ENCODE assay signal across 20 cellular contexts in genomic region chr14:30582376-30582775, GRCh38. TPM values are rescaled to one million over a fixed set of nuclear protein-coding genes. Genes with fewer than 3 reads are reported as not detected.
DNase-seq lines count a peak whose midpoint lies in the region; FAIRE-seq and TF ChIP-seq lines count a peak whose summit lies in the region.
"Had no signal": no experiment of that assay in that cellular context is flagged by ENCODE, and none has a peak within 500 bp of the region (broad histone marks: within the 10 kb centered on the region; RNA-seq: fewer than 3 reads in every experiment).

No MANE protein-coding gene starts in this region.

- TSS peak; percentile 8 for BruUV-seq in OCI-LY7 (replicated peaks; lab: Mats Ljungman, UMichigan)

- H3K4me1 ChIP-seq in OCI-LY7 (ENCODE audit: insufficient read depth, low read length, poor library complexity, severe bottlenecking) (no peaks in the 10 kb centered on the region), colonic mucosa (no peaks in the 10 kb centered on the region)
- H3K4me1 ChIP-seq: BLaER1, Caco-2 had no signal

- CTCF ChIA-PET in activated naive CD4-positive, alpha-beta T cell treated with anti-CD3 and anti-CD28 coated beads, Interleukin-2, amount 10 ng/mL, durations not matched to agents 7 days and 5 days (lab: Charles Lee) = no interaction called here
- CTCF ChIA-PET in activated naive CD4-positive, alpha-beta T cell treated with anti-CD3 and anti-CD28 coated beads for 36 hours (lab: Charles Lee) = no interaction called here
- CTCF ChIA-PET in OCI-LY7 (lab: Charles Lee; ENCODE audit: unreplicated experiment) = no interaction called here

- peaks cover 8% of the 10 kb centered on the region; the same call in 1 of the 2 replicates for H4K20me1 ChIP-seq in OCI-LY7 (ENCODE audit: insufficient read depth, low read length)

- intact Hi-C loops in activated naive CD4-positive, alpha-beta T cell treated with anti-CD3 and anti-CD28 coated beads for 36 hours (cut with micrococcal nuclease) = no loop called here
- intact Hi-C loops in OCI-LY7 (cut with micrococcal nuclease; ENCODE audit: unreplicated experiment) (no loop called here), colonic mucosa (cut with DNase I) (no loop called here)

- H3K79me2 ChIP-seq in OCI-LY7 (ENCODE audit: insufficient read depth, low read depth, low read length) = peaks cover 100% of the 10 kb centered on the region

- no peak for DNase-seq in activated naive CD4-positive, alpha-beta T cell treated with anti-CD3 and anti-CD28 coated beads, Interleukin-2, amount 10 ng/mL, durations not matched to agents 7 days and 5 days
- DNase-seq in activated naive CD4-positive, alpha-beta T cell treated with anti-CD3 and anti-CD28 coated beads for 36 hours = no peak
- DNase-seq in GM12891 (ENCODE audit: insufficient read length, low spot score) (no peak), OCI-LY7 (ENCODE audit: low spot score) (no peak), HCEC 1CT (no peak), colonic mucosa (no peak)
- DNase-seq: Caco-2; CD4-positive, CD25-positive, alpha-beta regulatory T cell; CD8-positive, alpha-beta T cell; DMS153; DND-41; GOT3 had no signal

- peaks cover 53% of the 10 kb centered on the region for H3K36me3 Mint-ChIP-seq in activated naive CD4-positive, alpha-beta T cell treated with anti-CD3 and anti-CD28 coated beads, Interleukin-2, amount 10 ng/mL, durations not matched to agents 7 days and 5 days
- H3K36me3 Mint-ChIP-seq in activated naive CD4-positive, alpha-beta T cell treated with anti-CD3 and anti-CD28 coated beads for 36 hours (ENCODE audit: low read depth) = peaks cover 42% of the 10 kb centered on the region

- H3K36me3 ChIP-seq in OCI-LY7 (ENCODE audit: insufficient read depth, low read length) (peaks cover 90% of the 10 kb centered on the region), colonic mucosa (no peaks in the 10 kb centered on the region)

- H2AFZ ChIP-seq in OCI-LY7 (ENCODE audit: low read length) = no peak overlapping the region

- H3K27ac Mint-ChIP-seq in activated naive CD4-positive, alpha-beta T cell treated with anti-CD3 and anti-CD28 coated beads, Interleukin-2, amount 10 ng/mL, durations not matched to agents 7 days and 5 days = peak overlapping the region; percentile 57
- H3K27ac Mint-ChIP-seq in activated naive CD4-positive, alpha-beta T cell treated with anti-CD3 and anti-CD28 coated beads for 36 hours = no peak overlapping the region
- H3K27ac Mint-ChIP-seq: B cell; CD4-positive, CD25-positive, alpha-beta regulatory T cell; CD8-positive, alpha-beta T cell had no signal

- H3K9me3 ChIP-seq in OCI-LY7 (ENCODE audit: low read length) (peaks cover 13% of the 10 kb centered on the region; the same call in 1 of the 2 replicates), colonic mucosa (no peaks in the 10 kb centered on the region)

- H3K9ac ChIP-seq in colonic mucosa (ENCODE audit: low read depth in 2 of 2, low read length in 2 of 2) = no peak overlapping the region
- H3K9ac ChIP-seq: BLaER1 had no signal

- H3K27ac ChIP-seq in OCI-LY7 (ENCODE audit: low read depth, low read length, poor library complexity, severe bottlenecking) = no peak overlapping the region
- no peak overlapping the region for H3K27ac ChIP-seq in colonic mucosa
- H3K27ac ChIP-seq: 22Rv1, BLaER1, C4-2B had no signal

- no peak for TF ChIP-seq POLR2A in GM12891 (IDR thresholded peaks at IDR 0.05; ENCODE audit: low read depth, low read length)

- FAIRE-seq in GM12891 (lab: Jason Lieb, UNC) = peak; percentile 62
- FAIRE-seq: G401.6, GM18507, H54 had no signal

- H3K4me3 ChIP-seq in OCI-LY7 (ENCODE audit: low read depth, low read length, poor library complexity, severe bottlenecking) (no peak overlapping the region), colonic mucosa (no peak overlapping the region)
- H3K4me3 ChIP-seq: BLaER1, HAP-1 had no signal

- H3K4me3 Mint-ChIP-seq in activated naive CD4-positive, alpha-beta T cell treated with anti-CD3 and anti-CD28 coated beads, Interleukin-2, amount 10 ng/mL, durations not matched to agents 7 days and 5 days = no peak overlapping the region
- no peak overlapping the region for H3K4me3 Mint-ChIP-seq in activated naive CD4-positive, alpha-beta T cell treated with anti-CD3 and anti-CD28 coated beads for 36 hours
- H3K4me3 Mint-ChIP-seq: B cell; CD8-positive, alpha-beta T cell had no signal

- TF ChIP-seq CTCF in OCI-LY7 (conservative IDR thresholded peaks at IDR 0.05; ENCODE audit: low read length) (no peak), colonic mucosa (IDR thresholded peaks at IDR 0.05) (no peak)

- H3K4me2 ChIP-seq in OCI-LY7 (ENCODE audit: low read length) = no peak overlapping the region
- H3K4me2 ChIP-seq: BLaER1 had no signal

- POLR2A ChIA-PET in OCI-LY7 (lab: Charles Lee) = interaction anchor here (0.5 to 2.1 kb wide), 6 partner anchors 10 to 1029 kb away, joined by 3 to 7 read pairs (median 4); no protein-coding TSS in a partner anchor

- no peaks in the 10 kb centered on the region for H3K9me2 ChIP-seq in OCI-LY7 (ENCODE audit: insufficient read depth, low read length)

- H3K27me3 Mint-ChIP-seq in activated naive CD4-positive, alpha-beta T cell treated with anti-CD3 and anti-CD28 coated beads, Interleukin-2, amount 10 ng/mL, durations not matched to agents 7 days and 5 days = no peaks in the 10 kb centered on the region
- H3K27me3 Mint-ChIP-seq in activated naive CD4-positive, alpha-beta T cell treated with anti-CD3 and anti-CD28 coated beads for 36 hours (ENCODE audit: low read depth) = no peaks in the 10 kb centered on the region
- H3K27me3 Mint-ChIP-seq: B cell; CD4-positive, CD25-positive, alpha-beta regulatory T cell had no signal

- H3K9me3 Mint-ChIP-seq in activated naive CD4-positive, alpha-beta T cell treated with anti-CD3 and anti-CD28 coated beads, Interleukin-2, amount 10 ng/mL, durations not matched to agents 7 days and 5 days = peaks cover 14% of the 10 kb centered on the region
- H3K9me3 Mint-ChIP-seq in activated naive CD4-positive, alpha-beta T cell treated with anti-CD3 and anti-CD28 coated beads for 36 hours = peaks cover 15% of the 10 kb centered on the region

- H3K27me3 ChIP-seq in colonic mucosa = no peaks in the 10 kb centered on the region
- H3K27me3 ChIP-seq: BLaER1 had no signal

- H3K4me1 Mint-ChIP-seq in activated naive CD4-positive, alpha-beta T cell treated with anti-CD3 and anti-CD28 coated beads, Interleukin-2, amount 10 ng/mL, durations not matched to agents 7 days and 5 days = peaks cover 11% of the 10 kb centered on the region
- peaks cover 21% of the 10 kb centered on the region for H3K4me1 Mint-ChIP-seq in activated naive CD4-positive, alpha-beta T cell treated with anti-CD3 and anti-CD28 coated beads for 36 hours (ENCODE audit: low read depth)

TF ChIP-seq in GM12891, 5 proteins besides CTCF, POLR2A, EP300 and RAD21:
- TF ChIP-seq PAX5 (IDR thresholded peaks at IDR 0.05; ENCODE audit: insufficient read depth, low read length, severe bottlenecking) = no peak

RNA-seq across cellular contexts. Expression of gene G2E3, which starts 23.4 kb away (rescaled TPM):
- 10 to 100 TPM; 28.6 to 29.1 TPM for total RNA-seq in activated naive CD4-positive, alpha-beta T cell treated with anti-CD3 and anti-CD28 coated beads for 36 hours
- 4.5 TPM for polyA plus RNA-seq in GM12891 (2012; ENCODE audit: low read depth, missing spikeins)
- 22.3 and 22.7 TPM in 2 replicates for total RNA-seq in OCI-LY7 (2014; rRNA removed; shearing (Covaris generic))
- total RNA-seq in OCI-LY7 (2022) = 43.0 and 43.9 TPM in 2 replicates
- 10 to 100 TPM; 20.8 to 25.4 TPM for total RNA-seq in colonic mucosa

RNA-seq across cellular contexts. Expression of gene SCFD1, which starts 39.7 kb away (rescaled TPM):
- total RNA-seq in activated naive CD4-positive, alpha-beta T cell treated with anti-CD3 and anti-CD28 coated beads for 36 hours = 10 to 100 TPM; 46.1 to 55.2 TPM
- polyA plus RNA-seq in GM12891 (2012; ENCODE audit: low read depth, missing spikeins) = 39.8 TPM
- 44.6 and 65.1 TPM in 2 replicates for total RNA-seq in OCI-LY7 (2014; rRNA removed; shearing (Covaris generic))
- total RNA-seq in OCI-LY7 (2022) = 71.4 and 72.6 TPM in 2 replicates
- 10 to 100 TPM; 70.2 to 78.7 TPM for total RNA-seq in colonic mucosa
